In the genomic region with DNA sequence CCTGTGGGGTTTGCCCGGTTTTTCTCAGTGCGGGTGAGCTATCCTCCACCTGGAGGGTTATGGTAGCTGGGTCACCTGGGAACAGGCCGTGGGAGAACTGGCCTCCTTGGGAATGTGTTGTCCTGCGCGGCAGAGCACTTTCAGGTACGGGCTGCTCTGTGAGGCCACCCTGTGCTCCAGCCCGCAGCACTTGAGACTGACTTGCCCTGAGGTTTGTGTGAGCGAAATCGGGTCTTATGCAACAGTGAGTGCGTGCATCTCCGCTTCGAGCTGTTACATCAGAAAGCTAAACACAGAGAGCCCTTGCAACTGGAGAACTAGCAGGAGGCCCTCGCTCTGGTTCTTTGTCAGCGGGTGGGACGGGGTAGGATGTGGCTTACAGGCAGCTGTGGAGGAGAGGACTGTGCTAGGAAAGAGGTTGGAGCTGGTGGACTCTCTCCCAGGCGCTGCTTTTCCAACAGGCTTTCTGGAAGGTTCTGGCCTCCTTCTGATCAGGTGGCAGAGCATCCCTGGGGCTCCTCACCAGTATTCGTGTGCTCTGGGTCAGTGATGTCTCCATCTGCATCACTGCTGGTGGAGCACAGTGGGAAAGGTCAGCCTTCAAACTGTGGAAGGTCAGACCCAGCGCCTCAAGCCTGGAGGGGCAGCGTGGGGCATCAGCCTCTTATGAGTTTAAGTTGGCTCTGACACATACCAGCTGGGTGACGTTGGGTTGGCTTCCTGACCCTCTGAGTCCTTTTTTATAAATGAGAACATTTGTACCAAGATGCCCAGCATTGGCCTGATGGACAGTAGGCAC, we compare ENCODE assay signal across 1 cellular context.
A peak's percentile ranks its signal among the peaks of the same experiment; 100 is the strongest.
TF ChIP-seq lines count a peak whose summit lies in the region.

No MANE protein-coding gene starts in this region.

TF ChIP-seq in HepG2, 621 proteins besides CTCF, POLR2A, EP300 and RAD21 (continued from another document and continues in another):
- TF ChIP-seq, protein P1, sequence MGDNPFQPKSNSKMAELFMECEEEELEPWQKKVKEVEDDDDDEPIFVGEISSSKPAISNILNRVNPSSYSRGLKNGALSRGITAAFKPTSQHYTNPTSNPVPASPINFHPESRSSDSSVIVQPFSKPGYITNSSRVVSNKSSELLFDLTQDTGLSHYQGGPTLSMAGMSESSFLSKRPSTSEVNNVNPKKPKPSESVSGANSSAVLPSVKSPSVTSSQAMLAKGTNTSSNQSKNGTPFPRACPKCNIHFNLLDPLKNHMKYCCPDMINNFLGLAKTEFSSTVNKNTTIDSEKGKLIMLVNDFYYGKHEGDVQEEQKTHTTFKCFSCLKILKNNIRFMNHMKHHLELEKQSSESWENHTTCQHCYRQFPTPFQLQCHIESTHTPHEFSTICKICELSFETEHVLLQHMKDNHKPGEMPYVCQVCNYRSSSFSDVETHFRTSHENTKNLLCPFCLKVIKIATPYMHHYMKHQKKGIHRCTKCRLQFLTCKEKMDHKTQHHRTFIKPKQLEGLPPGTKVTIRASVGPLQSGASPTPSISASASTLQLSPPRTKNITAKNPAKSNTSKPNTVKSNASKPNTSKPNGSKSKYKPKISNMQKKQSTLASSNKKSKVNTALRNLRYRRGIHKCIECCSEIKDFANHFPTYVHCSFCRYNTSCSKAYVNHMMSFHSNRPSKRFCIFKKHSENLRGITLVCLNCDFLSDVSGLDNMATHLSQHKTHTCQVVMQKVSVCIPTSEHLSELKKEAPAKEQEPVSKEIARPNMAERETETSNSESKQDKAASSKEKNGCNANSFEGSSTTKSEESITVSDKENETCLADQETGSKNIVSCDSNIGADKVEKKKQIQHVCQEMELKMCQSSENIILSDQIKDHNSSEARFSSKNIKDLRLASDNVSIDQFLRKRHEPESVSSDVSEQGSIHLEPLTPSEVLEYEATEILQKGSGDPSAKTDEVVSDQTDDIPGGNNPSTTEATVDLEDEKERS (CRISPR knock-in tag; IDR thresholded peaks at IDR 0.05) = peak; percentile 56; the same call in 1 of the 2 replicates
- TF ChIP-seq ARNT2 (CRISPR knock-in tag; IDR thresholded peaks at IDR 0.05; ENCODE audit: low read depth) = peak; percentile 68; the same call in 1 of the 2 replicates
- no peak for TF ChIP-seq YY1 (IDR thresholded peaks at IDR 0.05; ENCODE audit: insufficient read depth, insufficient replicate concordance, low read depth, low read length)
- TF ChIP-seq FIP1L1 (IDR thresholded peaks at IDR 0.05; ENCODE audit: borderline replicate concordance, insufficient read depth, low read depth, low read length) = no peak
- TF ChIP-seq, protein P2, sequence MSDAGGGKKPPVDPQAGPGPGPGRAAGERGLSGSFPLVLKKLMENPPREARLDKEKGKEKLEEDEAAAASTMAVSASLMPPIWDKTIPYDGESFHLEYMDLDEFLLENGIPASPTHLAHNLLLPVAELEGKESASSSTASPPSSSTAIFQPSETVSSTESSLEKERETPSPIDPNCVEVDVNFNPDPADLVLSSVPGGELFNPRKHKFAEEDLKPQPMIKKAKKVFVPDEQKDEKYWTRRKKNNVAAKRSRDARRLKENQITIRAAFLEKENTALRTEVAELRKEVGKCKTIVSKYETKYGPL (CRISPR knock-in tag; IDR thresholded peaks at IDR 0.05) = peak; percentile 99
- no peak for TF ChIP-seq ZNF883 (CRISPR knock-in tag; IDR thresholded peaks at IDR 0.05; ENCODE audit: not compliant biosample characterization)
- TF ChIP-seq ZNF788 (CRISPR knock-in tag; IDR thresholded peaks at IDR 0.05; ENCODE audit: borderline replicate concordance) = peak; percentile 77
- TF ChIP-seq, protein P3, sequence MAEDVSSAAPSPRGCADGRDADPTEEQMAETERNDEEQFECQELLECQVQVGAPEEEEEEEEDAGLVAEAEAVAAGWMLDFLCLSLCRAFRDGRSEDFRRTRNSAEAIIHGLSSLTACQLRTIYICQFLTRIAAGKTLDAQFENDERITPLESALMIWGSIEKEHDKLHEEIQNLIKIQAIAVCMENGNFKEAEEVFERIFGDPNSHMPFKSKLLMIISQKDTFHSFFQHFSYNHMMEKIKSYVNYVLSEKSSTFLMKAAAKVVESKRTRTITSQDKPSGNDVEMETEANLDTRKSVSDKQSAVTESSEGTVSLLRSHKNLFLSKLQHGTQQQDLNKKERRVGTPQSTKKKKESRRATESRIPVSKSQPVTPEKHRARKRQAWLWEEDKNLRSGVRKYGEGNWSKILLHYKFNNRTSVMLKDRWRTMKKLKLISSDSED (CRISPR knock-in tag; IDR thresholded peaks at IDR 0.05) = no peak
- TF ChIP-seq ZNF878 (CRISPR knock-in tag; IDR thresholded peaks at IDR 0.05) = no peak
- TF ChIP-seq, protein P4, sequence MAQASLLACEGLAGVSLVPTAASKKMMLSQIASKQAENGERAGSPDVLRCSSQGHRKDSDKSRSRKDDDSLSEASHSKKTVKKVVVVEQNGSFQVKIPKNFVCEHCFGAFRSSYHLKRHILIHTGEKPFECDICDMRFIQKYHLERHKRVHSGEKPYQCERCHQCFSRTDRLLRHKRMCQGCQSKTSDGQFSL (CRISPR knock-in tag; IDR thresholded peaks at IDR 0.05) = no peak
- TF ChIP-seq, protein P5, sequence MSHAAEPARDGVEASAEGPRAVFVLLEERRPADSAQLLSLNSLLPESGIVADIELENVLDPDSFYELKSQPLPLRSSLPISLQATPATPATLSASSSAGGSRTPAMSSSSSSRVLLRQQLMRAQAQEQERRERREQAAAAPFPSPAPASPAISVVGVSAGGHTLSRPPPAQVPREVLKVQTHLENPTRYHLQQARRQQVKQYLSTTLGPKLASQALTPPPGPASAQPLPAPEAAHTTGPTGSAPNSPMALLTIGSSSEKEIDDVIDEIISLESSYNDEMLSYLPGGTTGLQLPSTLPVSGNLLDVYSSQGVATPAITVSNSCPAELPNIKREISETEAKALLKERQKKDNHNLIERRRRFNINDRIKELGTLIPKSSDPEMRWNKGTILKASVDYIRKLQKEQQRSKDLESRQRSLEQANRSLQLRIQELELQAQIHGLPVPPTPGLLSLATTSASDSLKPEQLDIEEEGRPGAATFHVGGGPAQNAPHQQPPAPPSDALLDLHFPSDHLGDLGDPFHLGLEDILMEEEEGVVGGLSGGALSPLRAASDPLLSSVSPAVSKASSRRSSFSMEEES (CRISPR knock-in tag; IDR thresholded peaks at IDR 0.05) = no peak
- TF ChIP-seq, protein P6, sequence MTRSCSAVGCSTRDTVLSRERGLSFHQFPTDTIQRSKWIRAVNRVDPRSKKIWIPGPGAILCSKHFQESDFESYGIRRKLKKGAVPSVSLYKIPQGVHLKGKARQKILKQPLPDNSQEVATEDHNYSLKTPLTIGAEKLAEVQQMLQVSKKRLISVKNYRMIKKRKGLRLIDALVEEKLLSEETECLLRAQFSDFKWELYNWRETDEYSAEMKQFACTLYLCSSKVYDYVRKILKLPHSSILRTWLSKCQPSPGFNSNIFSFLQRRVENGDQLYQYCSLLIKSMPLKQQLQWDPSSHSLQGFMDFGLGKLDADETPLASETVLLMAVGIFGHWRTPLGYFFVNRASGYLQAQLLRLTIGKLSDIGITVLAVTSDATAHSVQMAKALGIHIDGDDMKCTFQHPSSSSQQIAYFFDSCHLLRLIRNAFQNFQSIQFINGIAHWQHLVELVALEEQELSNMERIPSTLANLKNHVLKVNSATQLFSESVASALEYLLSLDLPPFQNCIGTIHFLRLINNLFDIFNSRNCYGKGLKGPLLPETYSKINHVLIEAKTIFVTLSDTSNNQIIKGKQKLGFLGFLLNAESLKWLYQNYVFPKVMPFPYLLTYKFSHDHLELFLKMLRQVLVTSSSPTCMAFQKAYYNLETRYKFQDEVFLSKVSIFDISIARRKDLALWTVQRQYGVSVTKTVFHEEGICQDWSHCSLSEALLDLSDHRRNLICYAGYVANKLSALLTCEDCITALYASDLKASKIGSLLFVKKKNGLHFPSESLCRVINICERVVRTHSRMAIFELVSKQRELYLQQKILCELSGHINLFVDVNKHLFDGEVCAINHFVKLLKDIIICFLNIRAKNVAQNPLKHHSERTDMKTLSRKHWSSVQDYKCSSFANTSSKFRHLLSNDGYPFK (CRISPR knock-in tag; IDR thresholded peaks at IDR 0.05; ENCODE audit: borderline replicate concordance) = no peak
- peak; percentile 75; the same call in 1 of the 2 replicates for TF ChIP-seq KMT2B (CRISPR knock-in tag; IDR thresholded peaks at IDR 0.05)
- TF ChIP-seq ZBTB38 (CRISPR knock-in tag; IDR thresholded peaks at IDR 0.05) = peak; percentile 75; the same call in 1 of the 2 replicates
- TF ChIP-seq, protein P7, sequence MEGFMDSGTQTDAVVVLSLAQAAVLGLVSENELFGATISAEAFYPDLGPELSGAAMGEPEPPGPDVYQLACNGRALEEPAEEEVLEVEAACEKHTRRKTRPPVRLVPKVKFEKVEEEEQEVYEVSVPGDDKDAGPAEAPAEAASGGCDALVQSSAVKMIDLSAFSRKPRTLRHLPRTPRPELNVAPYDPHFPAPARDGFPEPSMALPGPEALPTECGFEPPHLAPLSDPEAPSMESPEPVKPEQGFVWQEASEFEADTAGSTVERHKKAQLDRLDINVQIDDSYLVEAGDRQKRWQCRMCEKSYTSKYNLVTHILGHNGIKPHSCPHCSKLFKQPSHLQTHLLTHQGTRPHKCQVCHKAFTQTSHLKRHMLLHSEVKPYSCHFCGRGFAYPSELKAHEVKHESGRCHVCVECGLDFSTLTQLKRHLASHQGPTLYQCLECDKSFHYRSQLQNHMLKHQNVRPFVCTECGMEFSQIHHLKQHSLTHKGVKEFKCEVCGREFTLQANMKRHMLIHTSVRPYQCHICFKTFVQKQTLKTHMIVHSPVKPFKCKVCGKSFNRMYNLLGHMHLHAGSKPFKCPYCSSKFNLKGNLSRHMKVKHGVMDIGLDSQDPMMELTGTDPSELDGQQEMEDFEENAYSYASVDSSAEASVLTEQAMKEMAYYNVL (CRISPR knock-in tag; IDR thresholded peaks at IDR 0.05; ENCODE audit: borderline replicate concordance) = no peak
- TF ChIP-seq ZFP1 (CRISPR knock-in tag; IDR thresholded peaks at IDR 0.05) = no peak; the same call in 1 of the 2 replicates
- no peak for TF ChIP-seq ZNF747 (CRISPR knock-in tag; IDR thresholded peaks at IDR 0.05; ENCODE audit: borderline replicate concordance)
- TF ChIP-seq KLF13 (CRISPR knock-in tag; IDR thresholded peaks at IDR 0.05) = no peak
- TF ChIP-seq CEBPB (IDR thresholded peaks at IDR 0.05; ENCODE audit: borderline replicate concordance, low read depth, low read length) = peak; percentile 97
- no peak for TF ChIP-seq NFYC (CRISPR knock-in tag; IDR thresholded peaks at IDR 0.05)
- no peak for TF ChIP-seq CHCHD3 (CRISPR knock-in tag; IDR thresholded peaks at IDR 0.05)
- TF ChIP-seq, protein P8, sequence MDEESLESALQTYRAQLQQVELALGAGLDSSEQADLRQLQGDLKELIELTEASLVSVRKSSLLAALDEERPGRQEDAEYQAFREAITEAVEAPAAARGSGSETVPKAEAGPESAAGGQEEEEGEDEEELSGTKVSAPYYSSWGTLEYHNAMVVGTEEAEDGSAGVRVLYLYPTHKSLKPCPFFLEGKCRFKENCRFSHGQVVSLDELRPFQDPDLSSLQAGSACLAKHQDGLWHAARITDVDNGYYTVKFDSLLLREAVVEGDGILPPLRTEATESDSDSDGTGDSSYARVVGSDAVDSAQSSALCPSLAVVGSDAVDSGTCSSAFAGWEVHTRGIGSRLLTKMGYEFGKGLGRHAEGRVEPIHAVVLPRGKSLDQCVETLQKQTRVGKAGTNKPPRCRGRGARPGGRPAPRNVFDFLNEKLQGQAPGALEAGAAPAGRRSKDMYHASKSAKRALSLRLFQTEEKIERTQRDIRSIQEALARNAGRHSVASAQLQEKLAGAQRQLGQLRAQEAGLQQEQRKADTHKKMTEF (CRISPR knock-in tag; IDR thresholded peaks at IDR 0.05) = peak; percentile 64; the same call in 1 of the 2 replicates
- no peak for TF ChIP-seq MAFF (IDR thresholded peaks at IDR 0.05; ENCODE audit: low read depth, low read length)
- peak; percentile 75; the same call in 1 of the 2 replicates for TF ChIP-seq MEF2D (CRISPR knock-in tag; IDR thresholded peaks at IDR 0.05)
- peak; percentile 70; the same call in 1 of the 2 replicates for TF ChIP-seq IRF2 (CRISPR knock-in tag; IDR thresholded peaks at IDR 0.05)
- TF ChIP-seq BHLHE40 (IDR thresholded peaks at IDR 0.05; ENCODE audit: low read length) = 0 out of 2 replicates have a peak, but pooled peaks have one; percentile 12
- TF ChIP-seq ZNF33B (CRISPR knock-in tag; IDR thresholded peaks at IDR 0.05) = no peak
- peak; percentile 89 for TF ChIP-seq HOXA3 (CRISPR knock-in tag; IDR thresholded peaks at IDR 0.05)
- TF ChIP-seq, protein P9, sequence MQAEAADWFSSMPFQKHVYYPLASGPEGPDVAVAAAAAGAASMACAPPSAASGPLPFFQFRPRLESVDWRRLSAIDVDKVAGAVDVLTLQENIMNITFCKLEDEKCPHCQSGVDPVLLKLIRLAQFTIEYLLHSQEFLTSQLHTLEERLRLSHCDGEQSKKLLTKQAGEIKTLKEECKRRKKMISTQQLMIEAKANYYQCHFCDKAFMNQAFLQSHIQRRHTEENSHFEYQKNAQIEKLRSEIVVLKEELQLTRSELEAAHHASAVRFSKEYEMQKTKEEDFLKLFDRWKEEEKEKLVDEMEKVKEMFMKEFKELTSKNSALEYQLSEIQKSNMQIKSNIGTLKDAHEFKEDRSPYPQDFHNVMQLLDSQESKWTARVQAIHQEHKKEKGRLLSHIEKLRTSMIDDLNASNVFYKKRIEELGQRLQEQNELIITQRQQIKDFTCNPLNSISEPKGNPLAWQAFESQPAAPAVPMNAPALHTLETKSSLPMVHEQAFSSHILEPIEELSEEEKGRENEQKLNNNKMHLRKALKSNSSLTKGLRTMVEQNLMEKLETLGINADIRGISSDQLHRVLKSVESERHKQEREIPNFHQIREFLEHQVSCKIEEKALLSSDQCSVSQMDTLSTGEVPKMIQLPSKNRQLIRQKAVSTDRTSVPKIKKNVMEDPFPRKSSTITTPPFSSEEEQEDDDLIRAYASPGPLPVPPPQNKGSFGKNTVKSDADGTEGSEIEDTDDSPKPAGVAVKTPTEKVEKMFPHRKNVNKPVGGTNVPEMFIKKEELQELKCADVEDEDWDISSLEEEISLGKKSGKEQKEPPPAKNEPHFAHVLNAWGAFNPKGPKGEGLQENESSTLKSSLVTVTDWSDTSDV (CRISPR knock-in tag; IDR thresholded peaks at IDR 0.05) = no peak
- no peak for TF ChIP-seq AGO2 (optimal IDR thresholded peaks at IDR 0.05; ENCODE audit: low read depth, low read length)
- TF ChIP-seq ZNF670 (CRISPR knock-in tag; IDR thresholded peaks at IDR 0.05; ENCODE audit: borderline replicate concordance) = no peak
- no peak for TF ChIP-seq TP53 (CRISPR knock-in tag; conservative IDR thresholded peaks at IDR 0.05)
- no peak for TF ChIP-seq ZNF232 (CRISPR knock-in tag; IDR thresholded peaks at IDR 0.05; ENCODE audit: borderline replicate concordance)
- TF ChIP-seq TBL1XR1 (IDR thresholded peaks at IDR 0.05; ENCODE audit: borderline replicate concordance, low read length, partially characterized antibody) = peak; percentile 23
- no peak for TF ChIP-seq ZNF367 (CRISPR knock-in tag; IDR thresholded peaks at IDR 0.05; ENCODE audit: borderline replicate concordance)
- TF ChIP-seq, protein P10, sequence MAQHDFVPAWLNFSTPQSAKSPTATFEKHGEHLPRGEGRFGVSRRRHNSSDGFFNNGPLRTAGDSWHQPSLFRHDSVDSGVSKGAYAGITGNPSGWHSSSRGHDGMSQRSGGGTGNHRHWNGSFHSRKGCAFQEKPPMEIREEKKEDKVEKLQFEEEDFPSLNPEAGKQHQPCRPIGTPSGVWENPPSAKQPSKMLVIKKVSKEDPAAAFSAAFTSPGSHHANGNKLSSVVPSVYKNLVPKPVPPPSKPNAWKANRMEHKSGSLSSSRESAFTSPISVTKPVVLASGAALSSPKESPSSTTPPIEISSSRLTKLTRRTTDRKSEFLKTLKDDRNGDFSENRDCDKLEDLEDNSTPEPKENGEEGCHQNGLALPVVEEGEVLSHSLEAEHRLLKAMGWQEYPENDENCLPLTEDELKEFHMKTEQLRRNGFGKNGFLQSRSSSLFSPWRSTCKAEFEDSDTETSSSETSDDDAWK (CRISPR knock-in tag; IDR thresholded peaks at IDR 0.05) = no peak
- TF ChIP-seq TCF12 (IDR thresholded peaks at IDR 0.05) = no peak
- no peak for TF ChIP-seq TCF12 (CRISPR knock-in tag; IDR thresholded peaks at IDR 0.05)
- no peak for TF ChIP-seq HES4 (CRISPR knock-in tag; IDR thresholded peaks at IDR 0.05; ENCODE audit: borderline replicate concordance)
- TF ChIP-seq CREB1 (IDR thresholded peaks at IDR 0.05) = no peak
- TF ChIP-seq CREB1 (CRISPR knock-in tag; IDR thresholded peaks at IDR 0.05) = no peak; the same call in 1 of the 2 replicates
- no peak for TF ChIP-seq HOXA7 (CRISPR knock-in tag; IDR thresholded peaks at IDR 0.05)
